16 cellular contexts compared by ENCODE assay signal in the genomic region with DNA sequence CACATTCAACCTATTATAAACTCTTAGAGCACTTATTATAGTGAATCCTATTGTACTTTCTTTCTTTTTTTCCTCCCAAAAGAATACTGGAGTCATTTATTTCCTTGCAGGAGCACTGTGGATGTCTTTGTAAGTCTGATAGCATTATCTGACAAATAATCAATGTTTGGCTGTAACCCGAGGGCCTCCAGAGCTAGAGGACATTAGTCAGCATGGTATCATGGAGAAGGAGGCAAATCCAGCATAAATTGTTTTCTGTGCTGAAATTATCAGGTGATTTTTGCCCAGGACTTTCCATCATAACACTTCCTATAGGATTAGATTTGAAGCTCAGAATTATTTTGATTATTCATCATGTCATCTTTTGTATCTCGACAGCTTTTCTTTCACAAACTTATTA.
DNase-seq lines count a peak whose midpoint lies in the region; ATAC-seq and TF ChIP-seq lines count a peak whose summit lies in the region.
"Had no signal": no experiment of that assay in that cellular context is flagged by ENCODE, and none has a peak within 500 bp of the region (broad histone marks: within the 10 kb centered on the region; RNA-seq: fewer than 3 reads in every experiment).

No MANE protein-coding gene starts in this region.

- H3K9me2 ChIP-seq in neural cell (ENCODE audit: insufficient read depth, low read length) = no peaks in the 10 kb centered on the region

- no peaks in the 10 kb centered on the region for H3K79me2 ChIP-seq in neural cell (replicated peaks; ENCODE audit: insufficient read depth, low read length)

- H3K27me3 ChIP-seq in neural cell (ENCODE audit: insufficient read depth, low read depth, low read length) (no peaks in the 10 kb centered on the region), left lung (no peaks in the 10 kb centered on the region)
- H3K27me3 ChIP-seq: BLaER1 had no signal

- TF ChIP-seq CTCF in neural cell (IDR thresholded peaks at IDR 0.05; ENCODE audit: poor library complexity, severe bottlenecking) (no peak), type B pancreatic cell (conservative IDR thresholded peaks at IDR 0.05) (no peak), left lung (IDR thresholded peaks at IDR 0.05) (no peak)

- no peaks in the 10 kb centered on the region for H3K36me3 Mint-ChIP-seq in type B pancreatic cell

- no peaks in the 10 kb centered on the region for H3K9me3 Mint-ChIP-seq in type B pancreatic cell

- peaks cover 48% of the 10 kb centered on the region for H3K4me1 Mint-ChIP-seq in type B pancreatic cell (ENCODE audit: unreplicated experiment)
- H3K4me1 Mint-ChIP-seq: GM23338 had no signal

- H3F3A ChIP-seq in neural cell (ENCODE audit: insufficient read depth, low read length, poor library complexity, severe bottlenecking) = no peaks in the 10 kb centered on the region

- no peak for TF ChIP-seq EP300 in neural cell (conservative IDR thresholded peaks at IDR 0.05; ENCODE audit: poor library complexity, severe bottlenecking)

- H3K4me3 ChIP-seq in neural cell (ENCODE audit: low read length) = no peak overlapping the region
- H3K4me3 ChIP-seq in left lung = no peak overlapping the region
- H3K4me3 ChIP-seq: BLaER1, GM12878, GM23338 had no signal

- H3K9me3 ChIP-seq in neural cell (ENCODE audit: low read length) (no peaks in the 10 kb centered on the region), left lung (no peaks in the 10 kb centered on the region)
- H3K9me3 ChIP-seq: BLaER1 had no signal

- H2AFZ ChIP-seq in neural cell (ENCODE audit: low read depth, low read length) = no peak overlapping the region
- H2AFZ ChIP-seq: GM23338 had no signal

- H3K27me3 Mint-ChIP-seq in type B pancreatic cell = peaks cover 28% of the 10 kb centered on the region

- H3K4me2 ChIP-seq in neural cell (ENCODE audit: low read length) = peak overlapping the region; percentile 4
- H3K4me2 ChIP-seq: BLaER1, GM23338 had no signal

- H3K4me1 ChIP-seq in left lung = peaks cover 0 to 5% of the 10 kb centered on the region in 2 donors
- H3K4me1 ChIP-seq: BLaER1 had no signal

- H3K27ac ChIP-seq in neural cell (ENCODE audit: low read length) (no peak overlapping the region), left lung (no peak overlapping the region)
- H3K27ac ChIP-seq: 22Rv1, BLaER1, HL-60 had no signal

- no peak for TF ChIP-seq RAD21 in neural cell (conservative IDR thresholded peaks at IDR 0.05)

- H3K27ac Mint-ChIP-seq in type B pancreatic cell = no peak overlapping the region
- H3K27ac Mint-ChIP-seq: GM23338 had no signal

- H3K36me3 ChIP-seq in neural cell (ENCODE audit: insufficient read depth, low read length) (no peaks in the 10 kb centered on the region), left lung (no peaks in the 10 kb centered on the region)
- H3K36me3 ChIP-seq: BLaER1 had no signal

- peak overlapping the region; percentile 15 for H3K4me3 Mint-ChIP-seq in type B pancreatic cell
- H3K4me3 Mint-ChIP-seq: GM23338 had no signal

- DNase-seq in NCI-H146 (lab: John Stamatoyannopoulos, UW) (peak; percentile 13), NCI-H146 treated with DMSO at 0.1 percent for 48 hours (lab: John Stamatoyannopoulos, UW; ENCODE audit: unreplicated experiment) (no peak), SK-N-DZ (ENCODE audit: low spot score) (peak; percentile 28), type B pancreatic cell (ENCODE audit: extremely low spot score, unreplicated experiment) (no peak), SIG-M5 (lab: John Stamatoyannopoulos, UW) (no peak), ecto neural progenitor cell (ENCODE audit: low spot score) (no peak), left lung (no peak)
- DNase-seq: Calu3, DMS 273 treated with DMSO at 0.1 percent for 48 hours, H7 had no signal

- no peaks in the 10 kb centered on the region for H4K20me1 ChIP-seq in neural cell (ENCODE audit: insufficient read depth)
- H4K20me1 ChIP-seq: BLaER1 had no signal

- ATAC-seq in left lung = no peak
- ATAC-seq: GM12878, GM23338 had no signal

- H3K9ac ChIP-seq in neural cell (ENCODE audit: low read length) = no peak overlapping the region
- H3K9ac ChIP-seq: BLaER1 had no signal

- intact Hi-C loops in left lung (cut with DNase I) = no loop called here

TF ChIP-seq in neural cell, 6 proteins besides CTCF, POLR2A, EP300 and RAD21:
- TF ChIP-seq SMC3 (conservative IDR thresholded peaks at IDR 0.05; ENCODE audit: poor library complexity) (no peak), POLR2AphosphoS5 (IDR thresholded peaks at IDR 0.05) (no peak), EZH2 (IDR thresholded peaks at IDR 0.05; ENCODE audit: borderline replicate concordance, insufficient read depth, low read length, poor library complexity, severe bottlenecking) (no peak), TAF1 (IDR thresholded peaks at IDR 0.05; ENCODE audit: low read depth) (no peak), MXI1 (conservative IDR thresholded peaks at IDR 0.05; ENCODE audit: poor library complexity, severe bottlenecking) (no peak)
- TF ChIP-seq, protein P1, sequence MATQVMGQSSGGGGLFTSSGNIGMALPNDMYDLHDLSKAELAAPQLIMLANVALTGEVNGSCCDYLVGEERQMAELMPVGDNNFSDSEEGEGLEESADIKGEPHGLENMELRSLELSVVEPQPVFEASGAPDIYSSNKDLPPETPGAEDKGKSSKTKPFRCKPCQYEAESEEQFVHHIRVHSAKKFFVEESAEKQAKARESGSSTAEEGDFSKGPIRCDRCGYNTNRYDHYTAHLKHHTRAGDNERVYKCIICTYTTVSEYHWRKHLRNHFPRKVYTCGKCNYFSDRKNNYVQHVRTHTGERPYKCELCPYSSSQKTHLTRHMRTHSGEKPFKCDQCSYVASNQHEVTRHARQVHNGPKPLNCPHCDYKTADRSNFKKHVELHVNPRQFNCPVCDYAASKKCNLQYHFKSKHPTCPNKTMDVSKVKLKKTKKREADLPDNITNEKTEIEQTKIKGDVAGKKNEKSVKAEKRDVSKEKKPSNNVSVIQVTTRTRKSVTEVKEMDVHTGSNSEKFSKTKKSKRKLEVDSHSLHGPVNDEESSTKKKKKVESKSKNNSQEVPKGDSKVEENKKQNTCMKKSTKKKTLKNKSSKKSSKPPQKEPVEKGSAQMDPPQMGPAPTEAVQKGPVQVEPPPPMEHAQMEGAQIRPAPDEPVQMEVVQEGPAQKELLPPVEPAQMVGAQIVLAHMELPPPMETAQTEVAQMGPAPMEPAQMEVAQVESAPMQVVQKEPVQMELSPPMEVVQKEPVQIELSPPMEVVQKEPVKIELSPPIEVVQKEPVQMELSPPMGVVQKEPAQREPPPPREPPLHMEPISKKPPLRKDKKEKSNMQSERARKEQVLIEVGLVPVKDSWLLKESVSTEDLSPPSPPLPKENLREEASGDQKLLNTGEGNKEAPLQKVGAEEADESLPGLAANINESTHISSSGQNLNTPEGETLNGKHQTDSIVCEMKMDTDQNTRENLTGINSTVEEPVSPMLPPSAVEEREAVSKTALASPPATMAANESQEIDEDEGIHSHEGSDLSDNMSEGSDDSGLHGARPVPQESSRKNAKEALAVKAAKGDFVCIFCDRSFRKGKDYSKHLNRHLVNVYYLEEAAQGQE (IDR thresholded peaks at IDR 0.05; ENCODE audit: borderline replicate concordance) = no peak

Comparison
In these comparisons a context has a peak if more than half of its experiments do, and no peak if none do; other contexts are left out.
1. DNase-seq: peak in NCI-H146 (single experiment) and SK-N-DZ (single experiment); none in NCI-H146 treated with DMSO at 0.1 percent for 48 hours (single experiment), type B pancreatic cell (single experiment), SIG-M5 (single experiment), ecto neural progenitor cell (single experiment) and left lung (0 of 2).